12 cellular contexts compared by ENCODE assay signal in genomic region chr22:19961868-19962245, GRCh38. TPM values are rescaled to one million over a fixed set of nuclear protein-coding genes. Genes with fewer than 3 reads are reported as not detected.
DNase-seq lines count a peak whose midpoint lies in the region; ATAC-seq, FAIRE-seq and TF ChIP-seq lines count a peak whose summit lies in the region.
"Had no signal": no experiment of that assay in that cellular context is flagged by ENCODE, and none has a peak within 500 bp of the region (broad histone marks: within the 10 kb centered on the region; RNA-seq: fewer than 3 reads in every experiment).

No MANE protein-coding gene starts in this region.

- TF ChIP-seq CTCF in left ventricle myocardium inferior (IDR thresholded peaks at IDR 0.05; ENCODE audit: borderline replicate concordance) (no peak), HepG2 (CRISPR knock-in tag; IDR thresholded peaks at IDR 0.05) (no peak), brain microvascular endothelial cell (IDR thresholded peaks at IDR 0.05; ENCODE audit: low read depth, low read length, missing control alignments) (no peak)

- no peaks in the 10 kb centered on the region; the same call in 1 of the 2 replicates for H4K20me1 ChIP-seq in HepG2 (ENCODE audit: insufficient read depth, low read length)

- intact Hi-C loops in Right ventricle myocardium inferior (cut with DNase I): loop anchor here (10.0 kb wide), 1 partner anchor 123 kb away; the partner anchor contains the start of gene DGCR8
- intact Hi-C loops in left ventricle myocardium inferior (cut with micrococcal nuclease): no loop called here
- intact Hi-C loops in HepG2 (cut with micrococcal nuclease; ENCODE audit: unreplicated experiment): no loop called here
- intact Hi-C loops in aorta (cut with DNase I): no loop called here

- no peak for TF ChIP-seq EP300 in HepG2 (IDR thresholded peaks at IDR 0.05; ENCODE audit: low read depth in 2 of 2, low read length in 2 of 2)
- TF ChIP-seq EP300 in HepG2 (CRISPR knock-in tag; IDR thresholded peaks at IDR 0.05; ENCODE audit: borderline replicate concordance): no peak

- H3K27me3 ChIP-seq in left ventricle myocardium inferior (ENCODE audit: low read depth) (no peaks in the 10 kb centered on the region), HepG2 (ENCODE audit: control insufficient read depth in 1 of 2, insufficient read depth in 2 of 2, low read length in 2 of 2) (no peaks in the 10 kb centered on the region), aorta (ENCODE audit: control insufficient read depth in 1 of 2, insufficient read depth in 2 of 2, low read length in 1 of 2) (no peaks in the 10 kb centered on the region), brain microvascular endothelial cell (replicated peaks) (no peaks in the 10 kb centered on the region)
- H3K27me3 ChIP-seq: heart left ventricle, tibial artery had no signal

- in situ Hi-C loops in HepG2 (cut with HindIII; ENCODE audit: extremely low pct_ligation_motif_present, low pct_unique_long_range_greater_than_20kb) (no loop called here), brain microvascular endothelial cell (cut with HindIII; ENCODE audit: low pct_ligation_motif_present, low sequenced_read_pairs) (no loop called here)

- H3K9me3 ChIP-seq in left ventricle myocardium inferior (replicated peaks) (no peaks in the 10 kb centered on the region), HepG2 (ENCODE audit: low read length) (no peaks in the 10 kb centered on the region), aorta (ENCODE audit: control insufficient read depth, low read length) (no peaks in the 10 kb centered on the region)
- H3K9me3 ChIP-seq: heart left ventricle, tibial artery had no signal

- H3K27ac ChIP-seq in left ventricle myocardium inferior (replicated peaks) (no peak overlapping the region), HepG2 (ENCODE audit: extremely low read length, insufficient read depth, low read length) (peak overlapping the region; percentile 99), aorta (ENCODE audit: low read depth in 1 of 2, low read length in 2 of 2) (no peak overlapping the region), brain microvascular endothelial cell (no peak overlapping the region)
- H3K27ac ChIP-seq: heart left ventricle, tibial artery, WERI-Rb-1 had no signal

- BruUV-seq in HepG2 (replicated peaks; lab: Mats Ljungman, UMichigan): no TSS peak

- H3K4me2 ChIP-seq in HepG2 (ENCODE audit: low read depth, low read length): peak overlapping the region; percentile 96

- H3K9ac ChIP-seq in HepG2 (ENCODE audit: insufficient read depth, low read depth, low read length): peak overlapping the region; percentile 75

- H3K4me3 ChIP-seq in left ventricle myocardium inferior: no peak overlapping the region
- peak overlapping the region in 1 of 3 experiments; percentile 75; a peak in 1 of 6 replicates for H3K4me3 ChIP-seq in HepG2 (replicated peaks in 1 of 3; ENCODE audit: insufficient read depth in 1 of 3, low read depth in 2 of 3, low read length in 3 of 3)
- H3K4me3 ChIP-seq in aorta (ENCODE audit: low read length in 2 of 2): no peak overlapping the region
- no peak overlapping the region for H3K4me3 ChIP-seq in brain microvascular endothelial cell (ENCODE audit: low read depth, low read length)
- H3K4me3 ChIP-seq: heart left ventricle, tibial artery had no signal

- 90% methylated on average over 2 of the region's 8 CpGs for WGBS in HepG2 (ENCODE audit: low lambda C conversion rate)
- WGBS in aorta, 2 donors: 68 to 72% methylated on average over 8 of the region's 8 CpGs

- no peak overlapping the region for H2AFZ ChIP-seq in HepG2 (ENCODE audit: low read length)
- H2AFZ ChIP-seq: GM23338 had no signal

- H3K36me3 ChIP-seq in left ventricle myocardium inferior (peaks cover 30% of the 10 kb centered on the region), HepG2 (replicated peaks in 1 of 2; ENCODE audit: control insufficient read depth in 1 of 2, insufficient read depth in 2 of 2, low read length in 2 of 2) (peaks cover 8 to 25% of the 10 kb centered on the region in 2 experiments; a peak in 3 of 5 replicates), aorta (ENCODE audit: control insufficient read depth in 1 of 2, insufficient read depth in 2 of 2, low read length in 1 of 2) (no peaks in the 10 kb centered on the region), brain microvascular endothelial cell (replicated peaks) (peaks cover 15% of the 10 kb centered on the region)

- peaks cover 43% of the 10 kb centered on the region for H3K4me1 ChIP-seq in left ventricle myocardium inferior
- H3K4me1 ChIP-seq in HepG2 (ENCODE audit: insufficient read depth, low read length): peaks cover 70% of the 10 kb centered on the region
- H3K4me1 ChIP-seq in aorta (ENCODE audit: control insufficient read depth in 1 of 2, insufficient read depth in 2 of 2, low read length in 2 of 2): no peaks in the 10 kb centered on the region

- FAIRE-seq in HepG2 (lab: Jason Lieb, UNC): no peak
- FAIRE-seq: A204.1, small intestine had no signal

- H3K79me2 ChIP-seq in HepG2 (ENCODE audit: insufficient read depth, low read length): peaks cover 12% of the 10 kb centered on the region

- peak; percentile 60 for DNase-seq in Right ventricle myocardium inferior (ENCODE audit: missing footprints)
- DNase-seq in left ventricle myocardium inferior: no peak
- no peak for DNase-seq in HepG2 (ENCODE audit: low spot score)
- DNase-seq in aorta: peak; percentile 42 to 62
- DNase-seq in brain microvascular endothelial cell: no peak

- TF ChIP-seq RAD21 in HepG2 (CRISPR knock-in tag; IDR thresholded peaks at IDR 0.05): no peak

- CTCF ChIA-PET in HepG2 (lab: Yijun Ruan, JAX; ENCODE audit: low intra/inter-chr PET ratio, low total read pairs): no interaction called here

- POLR2A ChIA-PET in HepG2 (lab: Yijun Ruan, JAX): interaction anchor here (1.0 to 1.8 kb wide), 5 partner anchors 10 to 156 kb away, joined by 4 to 15 read pairs (median 7); partner anchors contain the start of genes COMT, TANGO2, TRMT2A and TXNRD2

- TF ChIP-seq POLR2A in HepG2 (IDR thresholded peaks at IDR 0.05; ENCODE audit: insufficient read depth in 1 of 2, low read depth in 2 of 2, low read length in 2 of 2): no peak

- ATAC-seq in Right ventricle myocardium inferior (no peak), HepG2 (no peak), aorta (ENCODE audit: low FRiP score) (no peak), GM18873 (IDR thresholded peaks at IDR 0.05; ENCODE audit: low FRiP score, unreplicated experiment) (no peak)

RNA-seq across cellular contexts. Expression of gene TXNRD2, which starts 20.2 kb away (rescaled TPM):
- total RNA-seq in Right ventricle myocardium inferior (40.9 TPM), left ventricle myocardium inferior (35.2 TPM), HepG2 (2016; rRNA removed; fragmentation: Illumina TruSeq; extraction: Trizol) (16.4 and 18.6 TPM in 2 replicates), aorta (10 to 100 TPM; 21.0 to 29.5 TPM)
- 4.6 and 5.3 TPM in 2 replicates for total RNA-seq in HepG2 (2016; cell fraction: cytosol; rRNA removed; fragmentation: Illumina TruSeq; extraction: Trizol; ENCODE audit: low read depth)
- total RNA-seq in HepG2 (2016; cell fraction: insoluble cytoplasmic fraction; rRNA removed; fragmentation: Illumina TruSeq; extraction: Trizol): 16.6 and 20.5 TPM in 2 replicates
- total RNA-seq in HepG2 (2016; cell fraction: membrane; rRNA removed; fragmentation: Illumina TruSeq; extraction: Trizol): 7.4 and 8.1 TPM in 2 replicates
- total RNA-seq in HepG2 (2016; cell fraction: nucleus; rRNA removed; fragmentation: Illumina TruSeq; extraction: Trizol): 17.3 and 19.7 TPM in 2 replicates
- polyA plus RNA-seq in HepG2 (2011; rRNA removed) (17.5 and 23.4 TPM in 2 replicates), aorta (10 to 100 TPM; 13.3 to 59.0 TPM)
- polyA plus RNA-seq in HepG2 (2011; cell fraction: cytosol; rRNA removed): 11.8 and 19.6 TPM in 2 replicates
- polyA plus RNA-seq in HepG2 (2011; cell fraction: nucleus; rRNA removed): 74.7 and 94.3 TPM in 2 replicates
- polyA plus RNA-seq in HepG2 (2012): 11.2 and 13.2 TPM in 2 replicates
- polyA plus RNA-seq in HepG2 (2016; cell fraction: cytosol; fragmentation: Illumina TruSeq; extraction: Trizol; ENCODE audit: low read depth): 3.6 and 4.0 TPM in 2 replicates
- 17.8 and 20.1 TPM in 2 replicates for polyA plus RNA-seq in HepG2 (2016; cell fraction: insoluble cytoplasmic fraction; fragmentation: Illumina TruSeq; extraction: Trizol; ENCODE audit: low read depth)
- 5.9 and 6.5 TPM in 2 replicates for polyA plus RNA-seq in HepG2 (2016; cell fraction: membrane; fragmentation: Illumina TruSeq; extraction: Trizol; ENCODE audit: low read depth)
- 34.4 and 34.7 TPM in 2 replicates for polyA plus RNA-seq in HepG2 (2016; cell fraction: nucleus; fragmentation: Illumina TruSeq; extraction: Trizol; ENCODE audit: insufficient read depth, low read depth)
- polyA minus RNA-seq in HepG2 (2011; rRNA and poly(A)+ RNA removed; ENCODE audit: low replicate concordance): 28.2 and 29.9 TPM in 2 replicates
- 10.6 and 12.9 TPM in 2 replicates for polyA minus RNA-seq in HepG2 (2011; cell fraction: cytosol; rRNA and poly(A)+ RNA removed)
- 24.5 and 27.3 TPM in 2 replicates for polyA minus RNA-seq in HepG2 (2011; cell fraction: nucleus; rRNA and poly(A)+ RNA removed)

RNA-seq across cellular contexts. Expression of gene COMT, which starts 20.3 kb away (rescaled TPM):
- total RNA-seq in Right ventricle myocardium inferior (104 TPM), left ventricle myocardium inferior (81.5 TPM), HepG2 (2016; rRNA removed; fragmentation: Illumina TruSeq; extraction: Trizol) (144 and 162 TPM in 2 replicates), aorta (100 to 1,000 TPM; 101 to 111 TPM)
- 44.0 and 61.5 TPM in 2 replicates for total RNA-seq in HepG2 (2016; cell fraction: cytosol; rRNA removed; fragmentation: Illumina TruSeq; extraction: Trizol; ENCODE audit: low read depth)
- 127 and 167 TPM in 2 replicates for total RNA-seq in HepG2 (2016; cell fraction: insoluble cytoplasmic fraction; rRNA removed; fragmentation: Illumina TruSeq; extraction: Trizol)
- 60.4 and 90.3 TPM in 2 replicates for total RNA-seq in HepG2 (2016; cell fraction: membrane; rRNA removed; fragmentation: Illumina TruSeq; extraction: Trizol)
- total RNA-seq in HepG2 (2016; cell fraction: nucleus; rRNA removed; fragmentation: Illumina TruSeq; extraction: Trizol): 92.2 and 95.4 TPM in 2 replicates
- polyA plus RNA-seq in HepG2 (2011; rRNA removed) (156 and 194 TPM in 2 replicates), aorta (100 to 1,000 TPM in 1 of 2 donors, 10 to 100 TPM in 1; 96.7 to 176 TPM)
- 185 and 260 TPM in 2 replicates for polyA plus RNA-seq in HepG2 (2011; cell fraction: cytosol; rRNA removed)
- 192 TPM in 2 replicates for polyA plus RNA-seq in HepG2 (2011; cell fraction: nucleus; rRNA removed)
- polyA plus RNA-seq in HepG2 (2012): 90.6 and 123 TPM in 2 replicates
- 59.9 and 87.6 TPM in 2 replicates for polyA plus RNA-seq in HepG2 (2016; cell fraction: cytosol; fragmentation: Illumina TruSeq; extraction: Trizol; ENCODE audit: low read depth)
- polyA plus RNA-seq in HepG2 (2016; cell fraction: insoluble cytoplasmic fraction; fragmentation: Illumina TruSeq; extraction: Trizol; ENCODE audit: low read depth): 139 and 159 TPM in 2 replicates
- polyA plus RNA-seq in HepG2 (2016; cell fraction: membrane; fragmentation: Illumina TruSeq; extraction: Trizol; ENCODE audit: low read depth): 62.3 and 85.6 TPM in 2 replicates
- polyA plus RNA-seq in HepG2 (2016; cell fraction: nucleus; fragmentation: Illumina TruSeq; extraction: Trizol; ENCODE audit: insufficient read depth, low read depth): 155 and 158 TPM in 2 replicates
- 32.2 and 191 TPM in 2 replicates for polyA minus RNA-seq in HepG2 (2011; rRNA and poly(A)+ RNA removed; ENCODE audit: low replicate concordance)
- polyA minus RNA-seq in HepG2 (2011; cell fraction: cytosol; rRNA and poly(A)+ RNA removed): 76.6 and 84.9 TPM in 2 replicates
- polyA minus RNA-seq in HepG2 (2011; cell fraction: nucleus; rRNA and poly(A)+ RNA removed): 33.6 and 36.1 TPM in 2 replicates

RNA-seq across cellular contexts. Expression of gene ARVCF, which starts 54.8 kb away (rescaled TPM):
- total RNA-seq in Right ventricle myocardium inferior: 30.5 TPM
- 25.4 TPM for total RNA-seq in left ventricle myocardium inferior
- 10.4 and 17.7 TPM in 2 replicates for total RNA-seq in HepG2 (2016; rRNA removed; fragmentation: Illumina TruSeq; extraction: Trizol)
- total RNA-seq in HepG2 (2016; cell fraction: cytosol; rRNA removed; fragmentation: Illumina TruSeq; extraction: Trizol; ENCODE audit: low read depth): 3.9 and 4.0 TPM in 2 replicates
- total RNA-seq in HepG2 (2016; cell fraction: insoluble cytoplasmic fraction; rRNA removed; fragmentation: Illumina TruSeq; extraction: Trizol): 8.1 and 18.0 TPM in 2 replicates
- 3.8 and 4.0 TPM in 2 replicates for total RNA-seq in HepG2 (2016; cell fraction: membrane; rRNA removed; fragmentation: Illumina TruSeq; extraction: Trizol)
- total RNA-seq in HepG2 (2016; cell fraction: nucleus; rRNA removed; fragmentation: Illumina TruSeq; extraction: Trizol): 20.2 and 20.4 TPM in 2 replicates
- polyA plus RNA-seq in HepG2 (2011; rRNA removed): 16.4 and 23.8 TPM in 2 replicates
- polyA plus RNA-seq in HepG2 (2011; cell fraction: cytosol; rRNA removed): 8.4 and 13.1 TPM in 2 replicates
- polyA plus RNA-seq in HepG2 (2011; cell fraction: nucleus; rRNA removed): 152 and 182 TPM in 2 replicates
- 11.1 and 12.4 TPM in 2 replicates for polyA plus RNA-seq in HepG2 (2012)
- 0.99 and 1.4 TPM in 2 replicates for polyA plus RNA-seq in HepG2 (2016; cell fraction: cytosol; fragmentation: Illumina TruSeq; extraction: Trizol; ENCODE audit: low read depth)
- polyA plus RNA-seq in HepG2 (2016; cell fraction: insoluble cytoplasmic fraction; fragmentation: Illumina TruSeq; extraction: Trizol; ENCODE audit: low read depth): 8.5 and 10.9 TPM in 2 replicates
- polyA plus RNA-seq in HepG2 (2016; cell fraction: membrane; fragmentation: Illumina TruSeq; extraction: Trizol; ENCODE audit: low read depth): 2.0 and 2.3 TPM in 2 replicates
- polyA plus RNA-seq in HepG2 (2016; cell fraction: nucleus; fragmentation: Illumina TruSeq; extraction: Trizol; ENCODE audit: insufficient read depth, low read depth): 42.2 and 48.6 TPM in 2 replicates
- polyA minus RNA-seq in HepG2 (2011; rRNA and poly(A)+ RNA removed; ENCODE audit: low replicate concordance): 1.2 and 26.6 TPM in 2 replicates
- polyA minus RNA-seq in HepG2 (2011; cell fraction: cytosol; rRNA and poly(A)+ RNA removed): 9.2 and 12.0 TPM in 2 replicates
- 28.6 and 29.7 TPM in 2 replicates for polyA minus RNA-seq in HepG2 (2011; cell fraction: nucleus; rRNA and poly(A)+ RNA removed)
- total RNA-seq in aorta: 10 to 100 TPM; 59.7 to 64.4 TPM
- 100 to 1,000 TPM in 1 of 2 donors, 10 to 100 TPM in 1; 15.4 to 102 TPM for polyA plus RNA-seq in aorta

RNA-seq across cellular contexts. Expression of gene TANGO2, which starts 59.1 kb away (rescaled TPM):
- total RNA-seq in Right ventricle myocardium inferior (54.6 TPM), left ventricle myocardium inferior (71.7 TPM), HepG2 (2016; rRNA removed; fragmentation: Illumina TruSeq; extraction: Trizol) (12.1 and 12.9 TPM in 2 replicates), aorta (10 to 100 TPM; 35.2 to 45.3 TPM)
- 7.0 and 7.5 TPM in 2 replicates for total RNA-seq in HepG2 (2016; cell fraction: cytosol; rRNA removed; fragmentation: Illumina TruSeq; extraction: Trizol; ENCODE audit: low read depth)
- total RNA-seq in HepG2 (2016; cell fraction: insoluble cytoplasmic fraction; rRNA removed; fragmentation: Illumina TruSeq; extraction: Trizol): 11.8 and 12.2 TPM in 2 replicates
- total RNA-seq in HepG2 (2016; cell fraction: membrane; rRNA removed; fragmentation: Illumina TruSeq; extraction: Trizol): 17.5 and 20.9 TPM in 2 replicates
- total RNA-seq in HepG2 (2016; cell fraction: nucleus; rRNA removed; fragmentation: Illumina TruSeq; extraction: Trizol): 7.2 and 10.6 TPM in 2 replicates
- polyA plus RNA-seq in HepG2 (2011; rRNA removed) (14.8 and 20.8 TPM in 2 replicates), aorta (10 to 100 TPM; 24.8 to 38.0 TPM)
- polyA plus RNA-seq in HepG2 (2011; cell fraction: cytosol; rRNA removed): 17.4 and 18.3 TPM in 2 replicates
- polyA plus RNA-seq in HepG2 (2011; cell fraction: nucleus; rRNA removed): 24.2 and 25.5 TPM in 2 replicates
- polyA plus RNA-seq in HepG2 (2012): 5.0 and 9.6 TPM in 2 replicates
- polyA plus RNA-seq in HepG2 (2016; cell fraction: cytosol; fragmentation: Illumina TruSeq; extraction: Trizol; ENCODE audit: low read depth): 8.1 TPM in 2 replicates
- 10.1 and 14.2 TPM in 2 replicates for polyA plus RNA-seq in HepG2 (2016; cell fraction: insoluble cytoplasmic fraction; fragmentation: Illumina TruSeq; extraction: Trizol; ENCODE audit: low read depth)
- 14.1 and 15.1 TPM in 2 replicates for polyA plus RNA-seq in HepG2 (2016; cell fraction: membrane; fragmentation: Illumina TruSeq; extraction: Trizol; ENCODE audit: low read depth)
- 17.4 and 18.4 TPM in 2 replicates for polyA plus RNA-seq in HepG2 (2016; cell fraction: nucleus; fragmentation: Illumina TruSeq; extraction: Trizol; ENCODE audit: insufficient read depth, low read depth)
- polyA minus RNA-seq in HepG2 (2011; rRNA and poly(A)+ RNA removed; ENCODE audit: low replicate concordance): 34.8 and 39.9 TPM in 2 replicates
- 9.8 and 10.9 TPM in 2 replicates for polyA minus RNA-seq in HepG2 (2011; cell fraction: cytosol; rRNA and poly(A)+ RNA removed)
- polyA minus RNA-seq in HepG2 (2011; cell fraction: nucleus; rRNA and poly(A)+ RNA removed): 8.9 and 9.0 TPM in 2 replicates

Comparison
In these comparisons a context has a peak if more than half of its experiments do, and no peak if none do; other contexts are left out.
1. DNase-seq: peak in Right ventricle myocardium inferior (single experiment) and aorta (2 of 2); none in left ventricle myocardium inferior (single experiment), HepG2 (single experiment) and brain microvascular endothelial cell (single experiment).